Comparison of ENCODE assay signal across 24 cellular contexts in the genomic region with DNA sequence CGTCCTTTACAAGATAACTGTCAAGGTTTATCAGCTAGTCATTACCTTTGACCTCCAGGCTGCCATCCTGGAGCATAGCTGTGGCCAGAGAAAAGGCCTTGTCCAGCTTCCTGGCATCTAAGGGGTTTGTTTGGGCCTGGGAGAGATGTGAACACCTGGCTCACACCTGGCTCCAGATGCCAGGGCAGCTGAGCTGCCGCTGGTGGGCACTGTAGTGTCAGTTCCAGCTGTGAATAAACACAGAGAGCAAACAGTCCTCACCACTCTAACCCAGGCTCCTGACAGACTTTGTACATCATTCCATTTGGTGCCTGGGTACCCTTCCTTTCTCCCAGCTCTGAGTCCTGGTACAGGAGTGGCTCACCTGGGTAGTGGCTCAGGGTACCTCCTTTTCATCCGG. TPM values are rescaled to one million over a fixed set of nuclear protein-coding genes. Genes with fewer than 3 reads are reported as not detected.
"Had no signal": no experiment of that assay in that cellular context is flagged by ENCODE, and none has a peak within 500 bp of the region (broad histone marks: within the 10 kb centered on the region; RNA-seq: fewer than 3 reads in every experiment).

No MANE protein-coding gene starts in this region.

- H3K36me3 Mint-ChIP-seq: naive thymus-derived CD8-positive, alpha-beta T cell; stimulated activated memory B cell treated with anti-CD40 and anti-IgM and Interleukin-4, amounts not matched to agents 10 μg/mL and 1 μg/mL and 100 μg/mL, for 72 hours had no signal

- H3K36me3 ChIP-seq: ascending aorta, lower lobe of right lung, spleen, upper lobe of left lung had no signal

- ATAC-seq: lower lobe of right lung; naive thymus-derived CD8-positive, alpha-beta T cell; stimulated activated memory B cell treated with anti-CD40 and anti-IgM and Interleukin-4, amounts not matched to agents 10 μg/mL and 1 μg/mL and 100 μg/mL, for 72 hours had no signal

- H3K4me1 Mint-ChIP-seq: naive thymus-derived CD8-positive, alpha-beta T cell; stimulated activated memory B cell treated with anti-CD40 and anti-IgM and Interleukin-4, amounts not matched to agents 10 μg/mL and 1 μg/mL and 100 μg/mL, for 72 hours had no signal

- H3K4me3 ChIP-seq: ascending aorta, coronary artery, lower lobe of right lung, spleen, testis, upper lobe of left lung had no signal

- H3K9me3 Mint-ChIP-seq: naive thymus-derived CD8-positive, alpha-beta T cell; stimulated activated memory B cell treated with anti-CD40 and anti-IgM and Interleukin-4, amounts not matched to agents 10 μg/mL and 1 μg/mL and 100 μg/mL, for 72 hours had no signal

- H3K4me1 ChIP-seq: ascending aorta, lower lobe of right lung, testis, upper lobe of left lung had no signal

- H3K4me3 Mint-ChIP-seq: naive thymus-derived CD8-positive, alpha-beta T cell; stimulated activated memory B cell treated with anti-CD40 and anti-IgM and Interleukin-4, amounts not matched to agents 10 μg/mL and 1 μg/mL and 100 μg/mL, for 72 hours had no signal

- H3K27ac Mint-ChIP-seq: naive thymus-derived CD8-positive, alpha-beta T cell; stimulated activated memory B cell treated with anti-CD40 and anti-IgM and Interleukin-4, amounts not matched to agents 10 μg/mL and 1 μg/mL and 100 μg/mL, for 72 hours had no signal

- H3K27me3 ChIP-seq: ascending aorta, testis, upper lobe of left lung had no signal

- DNase-seq: activated CD4-positive, alpha-beta T cell treated with anti-CD3 and anti-CD28 coated beads, Interleukin-2, amount 50 U/mL, for 1 hour; activated CD4-positive, CD25-positive, alpha-beta regulatory T cell treated with anti-CD3 and anti-CD28 coated beads, Interleukin-2, amount 50 U/mL, for 72 hours; activated CD8-positive, alpha-beta memory T cell treated with anti-CD3 and anti-CD28 coated beads for 24 hours; activated CD8-positive, alpha-beta memory T cell treated with anti-CD3 and anti-CD28 coated beads, Interleukin-2, amount 50 U/mL, for 48 hours; activated effector memory CD4-positive, alpha-beta T cell treated with Interleukin-2 at 50 U/mL for 16 hours; activated naive CD4-positive, alpha-beta T cell treated with anti-CD3 and anti-CD28 coated beads, Interleukin-2, amount 50 U/mL, for 16 hours; activated T-cell treated with anti-CD3 and anti-CD28 coated beads, Interleukin-2, amount 50 U/mL, for 48 hours; foreskin melanocyte; hypothalamus; islet precursor cell; lower lobe of right lung; naive thymus-derived CD8-positive, alpha-beta T cell; spleen; stimulated activated CD4-positive, alpha-beta T cell treated with anti-CD3 and anti-CD28 coated beads, Interleukin-4, amount 100 ng/mL, for 4 hours; testis; upper lobe of left lung had no signal

- H3K9me3 ChIP-seq: ascending aorta, lower lobe of right lung, spleen, testis, upper lobe of left lung had no signal

- H3K27ac ChIP-seq: ascending aorta, coronary artery, lower lobe of right lung, spleen, testis, upper lobe of left lung, VCaP had no signal

RNA-seq across cellular contexts. Expression of a gene that starts 14.3 kb away (rescaled TPM):
- total RNA-seq: ascending aorta; epithelial cell of proximal tubule; fibroblast of lung; lower lobe of right lung; mesenteric fat pad; naive thymus-derived CD8-positive, alpha-beta T cell; renal cortical epithelial cell; upper lobe of left lung had no signal
- polyA plus RNA-seq: fibroblast of lung; naive thymus-derived CD8-positive, alpha-beta T cell; spleen had no signal
